ENCODE assay signal across 15 cellular contexts in the genomic region with DNA sequence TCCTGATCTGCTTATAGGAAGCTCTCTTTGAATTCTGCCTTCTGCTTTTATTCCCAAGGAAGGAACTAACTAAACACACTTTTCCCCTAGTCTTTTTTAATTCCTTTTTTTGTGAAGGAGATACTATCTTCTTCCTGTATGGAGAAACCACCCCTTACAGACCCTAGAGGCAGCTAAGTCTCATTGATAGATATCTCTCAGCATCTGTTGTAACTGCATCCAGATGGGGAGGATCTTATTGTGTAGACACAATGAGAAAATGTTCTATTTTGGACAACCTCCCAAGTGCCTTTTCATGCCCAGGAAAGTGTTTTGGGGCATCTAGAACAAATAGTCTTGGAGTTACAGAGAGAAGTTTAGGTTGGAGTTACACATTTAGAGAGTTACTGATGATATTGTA.
A peak's percentile ranks its signal among the peaks of the same experiment; 100 is the strongest.
DNase-seq lines count a peak whose midpoint lies in the region; ATAC-seq and TF ChIP-seq lines count a peak whose summit lies in the region.
"Had no signal": no experiment of that assay in that cellular context is flagged by ENCODE, and none has a peak within 500 bp of the region (broad histone marks: within the 10 kb centered on the region; RNA-seq: fewer than 3 reads in every experiment).

No MANE protein-coding gene starts in this region.

- no peak for TF ChIP-seq EP300 in gastroesophageal sphincter (IDR thresholded peaks at IDR 0.05)

- no peak for ATAC-seq in T-cell (replicated peaks in 1 of 4)
- no peak for ATAC-seq in gastroesophageal sphincter
- ATAC-seq in GM18868 (IDR thresholded peaks at IDR 0.05; ENCODE audit: unreplicated experiment) = no peak
- ATAC-seq: activated CD4-positive, alpha-beta T cell treated with anti-CD3 and anti-CD28 coated beads for 36 hours; HCT116 had no signal

- CTCF ChIA-PET in activated naive CD4-positive, alpha-beta T cell treated with anti-CD3 and anti-CD28 coated beads for 36 hours (lab: Charles Lee) = no interaction called here
- CTCF ChIA-PET in T-cell (lab: Charles Lee) = no interaction called here

- H3K36me3 ChIP-seq in gastroesophageal sphincter (no peaks in the 10 kb centered on the region), tibial artery (no peaks in the 10 kb centered on the region), BE2C (no peaks in the 10 kb centered on the region)
- H3K36me3 ChIP-seq: adrenal gland had no signal

- H3K4me3 ChIP-seq in gastroesophageal sphincter = no peak overlapping the region
- H3K4me3 ChIP-seq in tibial artery = no peak overlapping the region
- H3K4me3 ChIP-seq in BE2C (ENCODE audit: low read depth, low read length) = no peak overlapping the region
- H3K4me3 ChIP-seq: adrenal gland had no signal

- H3K27me3 Mint-ChIP-seq in activated naive CD4-positive, alpha-beta T cell treated with anti-CD3 and anti-CD28 coated beads, Interleukin-2, amount 50 U/mL, for 24 hours = no peaks in the 10 kb centered on the region
- H3K27me3 Mint-ChIP-seq in activated naive CD4-positive, alpha-beta T cell treated with anti-CD3 and anti-CD28 coated beads for 36 hours (ENCODE audit: low read depth) = no peaks in the 10 kb centered on the region
- H3K27me3 Mint-ChIP-seq in T-cell = no peaks in the 10 kb centered on the region
- no peaks in the 10 kb centered on the region; the same call in 1 of the 2 replicates for H3K27me3 Mint-ChIP-seq in HFFc6 (ENCODE audit: insufficient read depth)
- H3K27me3 Mint-ChIP-seq: activated CD4-positive, alpha-beta T cell treated with anti-CD3 and anti-CD28 coated beads for 36 hours had no signal

- no peak for TF ChIP-seq POLR2A in gastroesophageal sphincter (IDR thresholded peaks at IDR 0.05)

- H3K27ac Mint-ChIP-seq in activated naive CD4-positive, alpha-beta T cell treated with anti-CD3 and anti-CD28 coated beads, Interleukin-2, amount 50 U/mL, for 24 hours = peak overlapping the region; percentile 26
- no peak overlapping the region for H3K27ac Mint-ChIP-seq in activated naive CD4-positive, alpha-beta T cell treated with anti-CD3 and anti-CD28 coated beads for 36 hours
- H3K27ac Mint-ChIP-seq in T-cell (peak overlapping the region; percentile 56 to 83), HFFc6 (no peak overlapping the region)

- H3K9me3 Mint-ChIP-seq in activated naive CD4-positive, alpha-beta T cell treated with anti-CD3 and anti-CD28 coated beads, Interleukin-2, amount 50 U/mL, for 24 hours = no peaks in the 10 kb centered on the region
- H3K9me3 Mint-ChIP-seq in activated naive CD4-positive, alpha-beta T cell treated with anti-CD3 and anti-CD28 coated beads for 36 hours = no peaks in the 10 kb centered on the region
- H3K9me3 Mint-ChIP-seq in T-cell = no peaks in the 10 kb centered on the region
- H3K9me3 Mint-ChIP-seq in HFFc6 = no peaks in the 10 kb centered on the region

- H3K27me3 ChIP-seq in gastroesophageal sphincter (no peaks in the 10 kb centered on the region), tibial artery (no peaks in the 10 kb centered on the region), BE2C (no peaks in the 10 kb centered on the region)
- H3K27me3 ChIP-seq: adrenal gland had no signal

- H3K9me3 ChIP-seq in gastroesophageal sphincter = no peaks in the 10 kb centered on the region
- H3K9me3 ChIP-seq in tibial artery = no peaks in the 10 kb centered on the region
- no peaks in the 10 kb centered on the region for H3K9me3 ChIP-seq in BE2C
- H3K9me3 ChIP-seq: adrenal gland had no signal

- H3K4me1 Mint-ChIP-seq in activated naive CD4-positive, alpha-beta T cell treated with anti-CD3 and anti-CD28 coated beads, Interleukin-2, amount 50 U/mL, for 24 hours = peaks cover 40% of the 10 kb centered on the region
- peaks cover 20% of the 10 kb centered on the region for H3K4me1 Mint-ChIP-seq in activated naive CD4-positive, alpha-beta T cell treated with anti-CD3 and anti-CD28 coated beads for 36 hours (ENCODE audit: low read depth)
- H3K4me1 Mint-ChIP-seq in T-cell (peaks cover 27 to 47% (median 36%) of the 10 kb centered on the region in 3 donors), HFFc6 (ENCODE audit: low read depth) (peaks cover 32% of the 10 kb centered on the region)

- POLR2A ChIA-PET in T-cell (lab: Charles Lee) = no interaction called here

- DNase-seq in activated naive CD4-positive, alpha-beta T cell treated with anti-CD3 and anti-CD28 coated beads for 36 hours = no peak
- DNase-seq in T-cell (no peak), tibial artery (no peak), HFFc6 (no peak), BE2C (no peak)
- DNase-seq: ACHN; activated CD4-positive, alpha-beta T cell treated with anti-CD3 and anti-CD28 coated beads for 36 hours; adrenal gland; left cardiac atrium; NCI-H1694; OCI-M1 had no signal

- peaks cover 8% of the 10 kb centered on the region for H3K36me3 Mint-ChIP-seq in activated naive CD4-positive, alpha-beta T cell treated with anti-CD3 and anti-CD28 coated beads, Interleukin-2, amount 50 U/mL, for 24 hours
- peaks cover 3% of the 10 kb centered on the region for H3K36me3 Mint-ChIP-seq in activated naive CD4-positive, alpha-beta T cell treated with anti-CD3 and anti-CD28 coated beads for 36 hours (ENCODE audit: low read depth)
- H3K36me3 Mint-ChIP-seq in T-cell = peaks cover 9% of the 10 kb centered on the region
- H3K36me3 Mint-ChIP-seq in HFFc6 (ENCODE audit: low read depth) = no peaks in the 10 kb centered on the region

- intact Hi-C loops in activated naive CD4-positive, alpha-beta T cell treated with anti-CD3 and anti-CD28 coated beads for 36 hours (cut with micrococcal nuclease) = no loop called here
- intact Hi-C loops in tibial artery (cut with DNase I; ENCODE audit: low total_unique reads) = no loop called here

- no peak overlapping the region for H3K4me3 Mint-ChIP-seq in activated naive CD4-positive, alpha-beta T cell treated with anti-CD3 and anti-CD28 coated beads, Interleukin-2, amount 50 U/mL, for 24 hours
- no peak overlapping the region for H3K4me3 Mint-ChIP-seq in activated naive CD4-positive, alpha-beta T cell treated with anti-CD3 and anti-CD28 coated beads for 36 hours
- peak overlapping the region in 1 of 3 donors; percentile 27 for H3K4me3 Mint-ChIP-seq in T-cell
- H3K4me3 Mint-ChIP-seq in HFFc6 = no peak overlapping the region
- H3K4me3 Mint-ChIP-seq: activated CD4-positive, alpha-beta T cell treated with anti-CD3 and anti-CD28 coated beads for 36 hours had no signal

- H3K27ac ChIP-seq in gastroesophageal sphincter (peak overlapping the region in 3 of 4 donors; percentile 48 to 54 (median 52)), tibial artery (peak overlapping the region; percentile 1 to 5)
- H3K27ac ChIP-seq: adrenal gland had no signal

- H3K4me1 ChIP-seq in gastroesophageal sphincter (peaks cover 2 to 25% (median 9%) of the 10 kb centered on the region in 3 donors), tibial artery (peaks cover 0 to 20% (median 11%) of the 10 kb centered on the region in 4 donors), BE2C (no peaks in the 10 kb centered on the region)

- TF ChIP-seq CTCF in gastroesophageal sphincter (IDR thresholded peaks at IDR 0.05) (no peak), tibial artery (IDR thresholded peaks at IDR 0.05) (no peak), HFFc6 (IDR thresholded peaks at IDR 0.05) (no peak), BE2C (IDR thresholded peaks at IDR 0.05; ENCODE audit: low read depth, low read length) (no peak)

Comparison
In these comparisons a context has a peak if more than half of its experiments do, and no peak if none do; other contexts are left out.
1. H3K27ac Mint-ChIP-seq: peak in activated naive CD4-positive, alpha-beta T cell treated with anti-CD3 and anti-CD28 coated beads, Interleukin-2, amount 50 U/mL, for 24 hours (single experiment) and T-cell (2 of 2); none in activated naive CD4-positive, alpha-beta T cell treated with anti-CD3 and anti-CD28 coated beads for 36 hours (single experiment) and HFFc6 (single experiment).